ENCODE assay signal across 4 cellular contexts in the genomic region with DNA sequence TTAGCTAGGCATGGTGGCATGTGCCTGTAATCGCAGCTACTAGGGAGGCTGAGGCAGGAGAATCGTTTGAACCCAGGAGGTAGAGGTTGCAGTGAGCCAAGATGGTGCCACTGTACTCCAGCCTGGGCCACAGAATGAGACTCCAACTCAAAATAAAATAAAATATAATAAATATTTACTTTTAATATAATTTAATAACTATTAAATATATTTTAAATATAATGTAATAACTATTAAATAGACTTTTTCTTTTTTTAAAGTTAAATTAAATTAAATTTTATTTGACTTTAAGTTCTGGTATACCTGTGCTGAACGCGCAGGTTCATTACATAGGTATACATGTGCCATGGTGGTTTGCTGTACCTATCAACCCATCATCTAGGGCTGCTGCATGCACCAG. TPM values are rescaled to one million over a fixed set of nuclear protein-coding genes. Genes with fewer than 3 reads are reported as not detected.
"Had no signal": no experiment of that assay in that cellular context is flagged by ENCODE, and none has a peak within 500 bp of the region (broad histone marks: within the 10 kb centered on the region; RNA-seq: fewer than 3 reads in every experiment).

No MANE protein-coding gene starts in this region.

RNA-seq across cellular contexts. Expression of a gene that starts 1.9 kb away (rescaled TPM):
- total RNA-seq: LHCN-M2, M059J, MCF 10A, NCI-H460 had no signal

RNA-seq across cellular contexts. Expression of a gene that starts 14.5 kb away (rescaled TPM):
- total RNA-seq: LHCN-M2, M059J, MCF 10A, NCI-H460 had no signal

RNA-seq across cellular contexts. Expression of a gene that starts 29.4 kb away (rescaled TPM):
- total RNA-seq: LHCN-M2, M059J, MCF 10A, NCI-H460 had no signal

RNA-seq across cellular contexts. Expression of a gene that starts 34.6 kb away (rescaled TPM):
- total RNA-seq: LHCN-M2, M059J, MCF 10A, NCI-H460 had no signal

RNA-seq across cellular contexts. Expression of a gene that starts 48.2 kb away (rescaled TPM):
- total RNA-seq: LHCN-M2, M059J, MCF 10A, NCI-H460 had no signal
